1 cellular context compared by ENCODE assay signal in genomic region chr7:77877800-77878199, GRCh38.
TF ChIP-seq lines count a peak whose summit lies in the region.

No MANE protein-coding gene starts in this region.

TF ChIP-seq in SK-N-SH treated with all-trans-retinoic acid at 6 μM for 48 hours, 23 proteins besides CTCF, POLR2A, EP300 and RAD21 (continued from another document):
- no peak for TF ChIP-seq TSHZ2 (CRISPR knock-in tag; IDR thresholded peaks at IDR 0.05)
- no peak for TF ChIP-seq PATZ1 (CRISPR knock-in tag; IDR thresholded peaks at IDR 0.05; ENCODE audit: borderline replicate concordance)
- no peak for TF ChIP-seq BACH2 (CRISPR knock-in tag; IDR thresholded peaks at IDR 0.05; ENCODE audit: borderline replicate concordance)
- no peak for TF ChIP-seq ZC3H10 (CRISPR knock-in tag; IDR thresholded peaks at IDR 0.05)
- no peak for TF ChIP-seq CREB5 (CRISPR knock-in tag; IDR thresholded peaks at IDR 0.05; ENCODE audit: low read depth)
- TF ChIP-seq CSRNP3 (CRISPR knock-in tag; IDR thresholded peaks at IDR 0.05): no peak
- no peak for TF ChIP-seq ZNF8 (CRISPR knock-in tag; IDR thresholded peaks at IDR 0.05)
- TF ChIP-seq CSDC2 (CRISPR knock-in tag; IDR thresholded peaks at IDR 0.05): no peak
